ENCODE assay signal across 1 cellular context in genomic region chr14:70697681-70698080, GRCh38.
TF ChIP-seq lines count a peak whose summit lies in the region.

No MANE protein-coding gene starts in this region.

TF ChIP-seq in H1, 55 proteins besides CTCF, POLR2A, EP300 and RAD21:
- TF ChIP-seq BACH1 (IDR thresholded peaks at IDR 0.05; ENCODE audit: low read length), result no peak
- no peak for TF ChIP-seq KDM4A (IDR thresholded peaks at IDR 0.05; ENCODE audit: low read depth, low read length, severe bottlenecking)
- TF ChIP-seq KDM5A (IDR thresholded peaks at IDR 0.05; ENCODE audit: low read length), result no peak
- TF ChIP-seq SIN3A (conservative IDR thresholded peaks at IDR 0.05 in 1 of 2, IDR thresholded peaks at IDR 0.05 in 1 of 2; ENCODE audit: low read depth in 1 of 2, low read length in 2 of 2), result no peak
- TF ChIP-seq RXRA (IDR thresholded peaks at IDR 0.05; ENCODE audit: insufficient read depth, low read depth, low read length), result no peak
- TF ChIP-seq CTBP2 (IDR thresholded peaks at IDR 0.05; ENCODE audit: borderline replicate concordance, insufficient read depth, insufficient read length, low read length), result no peak
- TF ChIP-seq ZNF274 (IDR thresholded peaks at IDR 0.05; ENCODE audit: borderline replicate concordance, extremely low read depth, low read length), result no peak
- no peak for TF ChIP-seq HDAC2 (IDR thresholded peaks at IDR 0.05; ENCODE audit: borderline replicate concordance in 1 of 2, low read depth in 2 of 2, low read length in 2 of 2)
- no peak for TF ChIP-seq JUND (IDR thresholded peaks at IDR 0.05; ENCODE audit: low read length)
- no peak for TF ChIP-seq CHD7 (IDR thresholded peaks at IDR 0.05; ENCODE audit: insufficient replicate concordance, low read length)
- TF ChIP-seq RNF2 (IDR thresholded peaks at IDR 0.05; ENCODE audit: borderline replicate concordance, low read depth, low read length, missing control alignments, poor library complexity, severe bottlenecking), result no peak
- no peak for TF ChIP-seq USF2 (IDR thresholded peaks at IDR 0.05; ENCODE audit: low read length)
- no peak for TF ChIP-seq TAF7 (optimal IDR thresholded peaks at IDR 0.05; ENCODE audit: borderline replicate concordance, low read depth, low read length)
- TF ChIP-seq NANOG (IDR thresholded peaks at IDR 0.05; ENCODE audit: insufficient read depth, low read depth, low read length, poor library complexity, severe bottlenecking), result no peak
- no peak for TF ChIP-seq CREB1 (IDR thresholded peaks at IDR 0.05)
- no peak for TF ChIP-seq EGR1 (IDR thresholded peaks at IDR 0.05; ENCODE audit: borderline replicate concordance, low read depth, low read length)
